Comparison of ENCODE assay signal across 1 cellular context in the genomic region with DNA sequence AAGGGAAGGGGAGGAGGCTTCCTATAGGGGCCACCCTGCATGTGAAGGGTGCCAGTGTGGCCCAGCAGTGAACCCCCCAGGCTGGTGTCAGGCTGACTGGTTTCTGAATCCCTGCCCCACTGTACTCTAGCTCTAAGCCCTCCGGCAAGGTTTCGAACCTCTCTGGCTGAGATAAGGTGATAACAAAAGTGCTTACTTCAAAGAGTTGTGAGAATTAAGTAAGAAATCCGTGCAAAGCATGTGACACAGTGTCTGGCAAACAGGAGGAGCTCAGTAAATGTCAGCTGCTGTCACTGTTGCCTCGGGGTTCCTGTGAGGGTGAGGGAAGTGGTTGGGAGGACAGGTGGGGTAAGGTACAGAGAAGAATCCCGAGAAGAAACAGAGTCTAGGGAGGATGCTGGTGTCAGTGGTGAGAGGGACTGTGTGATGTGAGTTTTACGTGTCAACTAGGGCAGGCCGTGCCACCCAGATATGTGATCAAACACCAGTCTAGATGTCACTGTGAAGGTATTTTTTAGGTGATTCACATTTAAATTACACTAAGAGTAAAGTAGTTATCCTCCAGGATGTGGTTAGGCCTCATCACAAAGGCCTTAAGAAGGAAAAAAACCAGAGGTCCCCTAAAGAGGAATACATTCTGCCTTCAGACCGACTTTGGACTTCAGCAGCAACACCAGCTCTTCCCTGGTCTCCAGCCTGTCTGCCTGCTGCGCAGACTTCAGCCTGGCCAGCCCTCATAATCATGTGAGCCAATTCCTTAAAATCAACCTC.
TF ChIP-seq lines count a peak whose summit lies in the region.

No MANE protein-coding gene starts in this region.

TF ChIP-seq in HCT116, 20 proteins besides CTCF, POLR2A, EP300 and RAD21 (continued from another document):
- TF ChIP-seq, protein P1, sequence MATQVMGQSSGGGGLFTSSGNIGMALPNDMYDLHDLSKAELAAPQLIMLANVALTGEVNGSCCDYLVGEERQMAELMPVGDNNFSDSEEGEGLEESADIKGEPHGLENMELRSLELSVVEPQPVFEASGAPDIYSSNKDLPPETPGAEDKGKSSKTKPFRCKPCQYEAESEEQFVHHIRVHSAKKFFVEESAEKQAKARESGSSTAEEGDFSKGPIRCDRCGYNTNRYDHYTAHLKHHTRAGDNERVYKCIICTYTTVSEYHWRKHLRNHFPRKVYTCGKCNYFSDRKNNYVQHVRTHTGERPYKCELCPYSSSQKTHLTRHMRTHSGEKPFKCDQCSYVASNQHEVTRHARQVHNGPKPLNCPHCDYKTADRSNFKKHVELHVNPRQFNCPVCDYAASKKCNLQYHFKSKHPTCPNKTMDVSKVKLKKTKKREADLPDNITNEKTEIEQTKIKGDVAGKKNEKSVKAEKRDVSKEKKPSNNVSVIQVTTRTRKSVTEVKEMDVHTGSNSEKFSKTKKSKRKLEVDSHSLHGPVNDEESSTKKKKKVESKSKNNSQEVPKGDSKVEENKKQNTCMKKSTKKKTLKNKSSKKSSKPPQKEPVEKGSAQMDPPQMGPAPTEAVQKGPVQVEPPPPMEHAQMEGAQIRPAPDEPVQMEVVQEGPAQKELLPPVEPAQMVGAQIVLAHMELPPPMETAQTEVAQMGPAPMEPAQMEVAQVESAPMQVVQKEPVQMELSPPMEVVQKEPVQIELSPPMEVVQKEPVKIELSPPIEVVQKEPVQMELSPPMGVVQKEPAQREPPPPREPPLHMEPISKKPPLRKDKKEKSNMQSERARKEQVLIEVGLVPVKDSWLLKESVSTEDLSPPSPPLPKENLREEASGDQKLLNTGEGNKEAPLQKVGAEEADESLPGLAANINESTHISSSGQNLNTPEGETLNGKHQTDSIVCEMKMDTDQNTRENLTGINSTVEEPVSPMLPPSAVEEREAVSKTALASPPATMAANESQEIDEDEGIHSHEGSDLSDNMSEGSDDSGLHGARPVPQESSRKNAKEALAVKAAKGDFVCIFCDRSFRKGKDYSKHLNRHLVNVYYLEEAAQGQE (IDR thresholded peaks at IDR 0.05; ENCODE audit: low read depth), result no peak
- TF ChIP-seq ELF1 (IDR thresholded peaks at IDR 0.05; ENCODE audit: borderline replicate concordance, low read depth) (no peak), ZFX (IDR thresholded peaks at IDR 0.05) (no peak), CBX3 (IDR thresholded peaks at IDR 0.05; ENCODE audit: low read depth) (no peak)
TF ChIP-seq in HCT116: peak in this region for 0.
